In genomic region chr5:82804151-82804690, GRCh38 we compare ENCODE assay signal across 26 cellular contexts.
"Had no signal": no experiment of that assay in that cellular context is flagged by ENCODE, and none has a peak within 500 bp of the region (broad histone marks: within the 10 kb centered on the region; RNA-seq: fewer than 3 reads in every experiment).

No MANE protein-coding gene starts in this region.

- H3K9me3 Mint-ChIP-seq: activated CD4-positive, alpha-beta memory T cell treated with anti-CD3 and anti-CD28 coated beads, Interleukin-2, amount 10 ng/mL, durations not matched to agents 7 days and 5 days; activated naive CD4-positive, alpha-beta T cell treated with anti-CD3 and anti-CD28 coated beads for 36 hours; activated T-helper 17 cell treated with anti-CD3 and anti-CD28 coated beads, Interleukin-2, amount 50 U/mL, for 72 hours; brain had no signal

- H3K4me1 ChIP-seq: Peyer's patch, SJCRH30 had no signal

- H3K27ac Mint-ChIP-seq: activated CD4-positive, alpha-beta memory T cell treated with anti-CD3 and anti-CD28 coated beads, Interleukin-2, amount 10 ng/mL, durations not matched to agents 7 days and 5 days; activated CD4-positive, alpha-beta T cell treated with anti-CD3 and anti-CD28 coated beads for 36 hours; activated naive CD4-positive, alpha-beta T cell treated with anti-CD3 and anti-CD28 coated beads for 36 hours; activated naive CD8-positive, alpha-beta T cell; activated T-helper 17 cell treated with anti-CD3 and anti-CD28 coated beads, Interleukin-2, amount 50 U/mL, for 72 hours; brain had no signal

- H3K36me3 Mint-ChIP-seq: activated naive CD8-positive, alpha-beta T cell; brain had no signal

- DNase-seq: activated CD4-positive, alpha-beta memory T cell treated with anti-CD3 and anti-CD28 coated beads, Interleukin-2, amount 10 ng/mL, durations not matched to agents 7 days and 5 days; activated CD4-positive, alpha-beta T cell treated with anti-CD3 and anti-CD28 coated beads for 36 hours; activated CD4-positive, alpha-beta T cell treated with anti-CD3 and anti-CD28 coated beads, Interleukin-2, amount 50 U/mL, for 1 hour; activated gamma-delta T cell; activated naive CD4-positive, alpha-beta T cell treated with anti-CD3 and anti-CD28 coated beads for 36 hours; activated T-cell treated with anti-CD3 and anti-CD28 coated beads for 4 hours; activated T-cell treated with anti-CD3 and anti-CD28 coated beads, Interleukin-2, amount 50 U/mL, for 48 hours; amygdala; Kasumi-1; KBM-7; NCI-H1048; NCI-H146; NCI-H1930; NCI-H524; Peyer's patch; Right ventricle myocardium superior; SJCRH30; SK-N-SH; T-helper 1 cell had no signal

- H3K9ac ChIP-seq: SK-N-SH had no signal

- FAIRE-seq: astrocyte had no signal

- H3K36me3 ChIP-seq: cardiac muscle cell, Peyer's patch, SJCRH30 had no signal

- H3K4me3 Mint-ChIP-seq: activated CD4-positive, alpha-beta memory T cell treated with anti-CD3 and anti-CD28 coated beads, Interleukin-2, amount 10 ng/mL, durations not matched to agents 7 days and 5 days; activated CD4-positive, alpha-beta T cell treated with anti-CD3 and anti-CD28 coated beads for 36 hours; activated naive CD4-positive, alpha-beta T cell treated with anti-CD3 and anti-CD28 coated beads for 36 hours; activated naive CD8-positive, alpha-beta T cell; activated T-helper 17 cell treated with anti-CD3 and anti-CD28 coated beads, Interleukin-2, amount 50 U/mL, for 72 hours; brain had no signal

- H3K27me3 Mint-ChIP-seq: activated naive CD8-positive, alpha-beta T cell; activated T-helper 17 cell treated with anti-CD3 and anti-CD28 coated beads, Interleukin-2, amount 50 U/mL, for 72 hours; brain had no signal

- H3K27me3 ChIP-seq: cardiac muscle cell, Peyer's patch, SJCRH30 had no signal

- H3K4me2 ChIP-seq: SK-N-SH had no signal

- H3K27ac ChIP-seq: cardiac muscle cell, Peyer's patch, RWPE1, SJCRH30, VCaP had no signal

- H3K4me3 ChIP-seq: cardiac muscle cell, Peyer's patch, SJCRH30 had no signal

- H3K4me1 Mint-ChIP-seq: activated CD4-positive, alpha-beta memory T cell treated with anti-CD3 and anti-CD28 coated beads, Interleukin-2, amount 10 ng/mL, durations not matched to agents 7 days and 5 days; activated CD4-positive, alpha-beta T cell treated with anti-CD3 and anti-CD28 coated beads for 36 hours; activated T-helper 17 cell treated with anti-CD3 and anti-CD28 coated beads, Interleukin-2, amount 50 U/mL, for 72 hours had no signal

- H3K9me3 ChIP-seq: Peyer's patch, SJCRH30, SK-N-SH had no signal
